9 cellular contexts compared by ENCODE assay signal in the genomic region with DNA sequence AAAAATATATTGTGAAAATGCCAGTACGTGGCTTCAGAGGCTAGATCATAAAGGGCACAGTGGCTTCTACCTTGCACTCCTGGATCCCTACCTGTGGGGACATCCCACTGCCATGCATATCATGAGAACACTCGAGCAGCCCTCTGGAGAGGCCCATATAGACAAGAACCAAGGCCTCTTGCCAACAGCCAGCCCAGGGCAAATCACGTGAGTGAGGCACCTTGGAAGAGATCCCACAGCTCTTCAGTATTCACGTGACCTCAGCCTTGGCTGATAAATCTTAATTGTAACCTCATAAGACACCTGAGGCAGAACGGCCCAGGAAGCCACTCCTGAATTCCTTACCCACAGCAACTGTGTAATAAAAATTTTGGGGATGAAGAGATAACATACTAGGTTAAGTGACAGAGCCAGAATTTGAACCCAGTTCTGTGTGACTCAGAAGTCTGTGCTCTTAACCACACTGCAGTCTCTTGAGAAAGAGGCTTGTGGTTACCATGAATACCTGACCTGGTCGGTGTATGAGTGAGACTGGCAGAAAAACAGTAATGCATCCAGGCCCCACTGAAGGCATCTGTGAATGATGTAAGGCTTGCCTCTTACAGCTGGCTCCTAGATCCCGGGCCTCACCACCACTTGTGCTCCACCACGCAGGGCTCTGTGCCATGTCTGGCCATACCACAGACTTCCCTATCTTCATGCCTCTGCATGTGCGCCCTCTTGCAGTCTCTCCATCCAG. TPM values are rescaled to one million over a fixed set of nuclear protein-coding genes. Genes with fewer than 3 reads are reported as not detected.
DNase-seq lines count a peak whose midpoint lies in the region; TF ChIP-seq lines count a peak whose summit lies in the region.
"Had no signal": no experiment of that assay in that cellular context is flagged by ENCODE, and none has a peak within 500 bp of the region (broad histone marks: within the 10 kb centered on the region; RNA-seq: fewer than 3 reads in every experiment).

No MANE protein-coding gene starts in this region.

- TF ChIP-seq CTCF in astrocyte of the cerebellum (IDR thresholded peaks at IDR 0.05; ENCODE audit: low read depth, low read length, missing control alignments) (no peak), osteocyte (IDR thresholded peaks at IDR 0.05) (no peak)

- in situ Hi-C loops in astrocyte of the cerebellum (cut with HindIII; ENCODE audit: low sequenced_read_pairs) = no loop called here

- H3K4me3 ChIP-seq in astrocyte of the cerebellum (ENCODE audit: low read depth, low read length) = no peak overlapping the region

- H3K4me3 Mint-ChIP-seq in osteocyte (ENCODE audit: unreplicated experiment) = no peak overlapping the region
- H3K4me3 Mint-ChIP-seq: natural killer cell had no signal

- H3K36me3 Mint-ChIP-seq in osteocyte (ENCODE audit: unreplicated experiment) = peaks cover 69% of the 10 kb centered on the region

- H3K4me1 Mint-ChIP-seq in osteocyte (ENCODE audit: unreplicated experiment) = peaks cover 19% of the 10 kb centered on the region

- no peaks in the 10 kb centered on the region for H3K9me3 Mint-ChIP-seq in osteocyte (ENCODE audit: unreplicated experiment)
- H3K9me3 Mint-ChIP-seq: natural killer cell had no signal

- H3K27me3 Mint-ChIP-seq in osteocyte (ENCODE audit: unreplicated experiment) = no peaks in the 10 kb centered on the region

- H3K27ac Mint-ChIP-seq in osteocyte (ENCODE audit: unreplicated experiment) = no peak overlapping the region

- DNase-seq in stimulated activated CD4-positive, alpha-beta T cell treated with anti-CD3 and anti-CD28 coated beads, Interleukin-1b, Interleukin-23, amount 100 ng/mL, for 48 hours = peak; percentile 8
- no peak for DNase-seq in stimulated activated CD4-positive, alpha-beta T cell treated with anti-CD3 and anti-CD28 coated beads, Interleukin-15, amount 100 ng/mL, for 24 hours
- DNase-seq in astrocyte of the cerebellum (ENCODE audit: low read depth) (peak; percentile 92), kidney tubule cell (ENCODE audit: low spot score) (peak; percentile 91), osteocyte (ENCODE audit: extremely low spot score, unreplicated experiment) (no peak), globus pallidus (ENCODE audit: low spot score) (no peak), HuH-7 (ENCODE audit: low spot score) (no peak), erythroblast (lab: John Stamatoyannopoulos, UW) (no peak)
- DNase-seq: natural killer cell had no signal

- no peak for TF ChIP-seq POLR2A in erythroblast (IDR thresholded peaks at IDR 0.05; ENCODE audit: low read length)

RNA-seq across cellular contexts. Expression of gene A3GALT2, which starts 6.9 kb away (rescaled TPM):
- total RNA-seq in osteocyte = 0.35 TPM in 1 of 2 replicates, not detected in the other
- total RNA-seq: natural killer cell had no signal

Comparison
In these comparisons a context has a peak if more than half of its experiments do, and no peak if none do; other contexts are left out.
1. DNase-seq: peak in stimulated activated CD4-positive, alpha-beta T cell treated with anti-CD3 and anti-CD28 coated beads, Interleukin-1b, Interleukin-23, amount 100 ng/mL, for 48 hours (single experiment), astrocyte of the cerebellum (single experiment) and kidney tubule cell (single experiment); none in stimulated activated CD4-positive, alpha-beta T cell treated with anti-CD3 and anti-CD28 coated beads, Interleukin-15, amount 100 ng/mL, for 24 hours (single experiment), osteocyte (single experiment), globus pallidus (single experiment), HuH-7 (single experiment) and erythroblast (0 of 2).